Comparison of ENCODE assay signal across 16 cellular contexts in the genomic region with DNA sequence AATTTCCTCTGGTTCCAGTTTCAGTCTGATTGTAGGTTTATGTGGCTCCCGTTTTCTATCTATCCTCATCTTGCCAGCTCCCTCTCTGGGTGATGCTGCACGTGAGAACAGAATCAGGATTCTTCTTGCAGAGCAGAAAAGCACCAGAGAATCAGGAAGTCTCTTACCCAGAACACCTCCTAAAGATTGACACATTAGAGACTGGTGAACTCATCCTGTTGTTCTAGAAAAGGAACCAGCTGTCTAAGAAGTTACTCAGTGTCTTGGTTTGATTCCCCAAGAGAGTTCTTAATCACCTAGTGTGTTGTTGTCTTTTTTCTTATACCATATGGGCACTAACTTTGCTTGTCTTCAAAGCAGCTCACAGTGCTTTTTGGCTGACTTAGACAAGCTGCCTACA.
DNase-seq lines count a peak whose midpoint lies in the region; ATAC-seq and TF ChIP-seq lines count a peak whose summit lies in the region.
"Had no signal": no experiment of that assay in that cellular context is flagged by ENCODE, and none has a peak within 500 bp of the region (broad histone marks: within the 10 kb centered on the region; RNA-seq: fewer than 3 reads in every experiment).

No MANE protein-coding gene starts in this region.

- no peaks in the 10 kb centered on the region for H3K36me3 ChIP-seq in PC-9 (ENCODE audit: low read depth)
- no peaks in the 10 kb centered on the region for H3K36me3 ChIP-seq in CD4-positive, alpha-beta memory T cell (ENCODE audit: insufficient read depth, low read length)
- H3K36me3 ChIP-seq: ascending aorta, sigmoid colon had no signal

- H3K4me3 Mint-ChIP-seq in CD4-positive, alpha-beta memory T cell = no peak overlapping the region
- H3K4me3 Mint-ChIP-seq: activated T-cell treated with anti-CD3 and anti-CD28 coated beads, Interleukin-2, amount 50 U/mL, for 4 hours; nephron had no signal

- H3F3A ChIP-seq in PC-9 (ENCODE audit: insufficient read depth, low read depth) = no peaks in the 10 kb centered on the region

- H3K27ac Mint-ChIP-seq in CD4-positive, alpha-beta memory T cell = no peak overlapping the region
- H3K27ac Mint-ChIP-seq: nephron had no signal

- H3K9me3 ChIP-seq in PC-9 (ENCODE audit: insufficient read depth, low read depth) = no peaks in the 10 kb centered on the region
- no peaks in the 10 kb centered on the region for H3K9me3 ChIP-seq in CD4-positive, alpha-beta memory T cell (ENCODE audit: control insufficient read depth in 1 of 2, low read length in 2 of 2)
- H3K9me3 ChIP-seq: ascending aorta, Caco-2, sigmoid colon had no signal

- no TSS peak for BruUV-seq in PC-9 (replicated peaks; lab: Mats Ljungman, UMichigan)

- TF ChIP-seq CTCF in PC-9 (conservative IDR thresholded peaks at IDR 0.05) = no peak

- peak; percentile 74 for ATAC-seq in GM18520 (IDR thresholded peaks at IDR 0.05; ENCODE audit: unreplicated experiment)
- ATAC-seq in left lobe of liver = no peak
- ATAC-seq: activated T-cell treated with anti-CD3 and anti-CD28 coated beads, Interleukin-2, amount 50 U/mL, for 4 hours; left colon had no signal

- H3K9me3 Mint-ChIP-seq in CD4-positive, alpha-beta memory T cell = peaks cover 0 to 2% (median 0%) of the 10 kb centered on the region in 8 donors
- H3K9me3 Mint-ChIP-seq: activated T-cell treated with anti-CD3 and anti-CD28 coated beads, Interleukin-2, amount 50 U/mL, for 4 hours; nephron had no signal

- H3K27me3 ChIP-seq in PC-9 (ENCODE audit: insufficient read depth, low read depth) = peaks cover 62% of the 10 kb centered on the region
- no peaks in the 10 kb centered on the region for H3K27me3 ChIP-seq in CD4-positive, alpha-beta memory T cell (ENCODE audit: insufficient read depth, low read length)
- H3K27me3 ChIP-seq: ascending aorta, sigmoid colon had no signal

- peaks cover 7 to 10% of the 10 kb centered on the region in 2 donors for H3K27me3 Mint-ChIP-seq in CD4-positive, alpha-beta memory T cell

- H3K4me3 ChIP-seq in PC-9 = no peak overlapping the region
- no peak overlapping the region for H3K4me3 ChIP-seq in CD4-positive, alpha-beta memory T cell (ENCODE audit: low read length in 2 of 2)
- H3K4me3 ChIP-seq: ascending aorta, sigmoid colon had no signal

- no peaks in the 10 kb centered on the region for H3K4me1 Mint-ChIP-seq in CD4-positive, alpha-beta memory T cell
- H3K4me1 Mint-ChIP-seq: nephron had no signal

- POLR2A ChIA-PET in PC-9 (lab: Charles Lee; ENCODE audit: unreplicated experiment) = no interaction called here
- POLR2A ChIA-PET in CD4-positive, alpha-beta memory T cell (lab: Charles Lee; ENCODE audit: partially characterized antibody) = no interaction called here

- DNase-seq in HCEC 1CT = peak; percentile 32
- DNase-seq in NCI-H2171 (lab: John Stamatoyannopoulos, UW) = peak; percentile 5
- DNase-seq in myocyte (ENCODE audit: low read depth) = peak; percentile 49
- no peak for DNase-seq in left lobe of liver (ENCODE audit: low spot score)
- DNase-seq in PC-9 = no peak
- no peak for DNase-seq in CD4-positive, alpha-beta memory T cell
- no peak for DNase-seq in OCI-M2 (lab: John Stamatoyannopoulos, UW; ENCODE audit: unreplicated experiment)
- DNase-seq: activated T-cell treated with anti-CD3 and anti-CD28 coated beads, Interleukin-2, amount 50 U/mL, for 4 hours; Caco-2; effector CD4-positive, alpha-beta T cell; left colon; NCI-H1694; sigmoid colon had no signal

- H3K79me2 ChIP-seq in PC-9 (ENCODE audit: low read depth) = no peaks in the 10 kb centered on the region

- no peak overlapping the region for H3K4me2 ChIP-seq in PC-9

- H3K4me1 ChIP-seq in PC-9 (replicated peaks; ENCODE audit: insufficient read depth) = no peaks in the 10 kb centered on the region
- no peaks in the 10 kb centered on the region for H3K4me1 ChIP-seq in CD4-positive, alpha-beta memory T cell (ENCODE audit: insufficient read depth, low read length)
- H3K4me1 ChIP-seq: Caco-2, sigmoid colon had no signal

- H3K9me2 ChIP-seq in PC-9 (ENCODE audit: insufficient read depth) = no peaks in the 10 kb centered on the region

- H3K27ac ChIP-seq in PC-9 = no peak overlapping the region
- no peak overlapping the region for H3K27ac ChIP-seq in CD4-positive, alpha-beta memory T cell (ENCODE audit: low read depth, low read length)
- H3K27ac ChIP-seq: ascending aorta, sigmoid colon had no signal

- intact Hi-C loops in PC-9 (cut with micrococcal nuclease; ENCODE audit: unreplicated experiment) = no loop called here
- intact Hi-C loops in CD4-positive, alpha-beta memory T cell (cut with micrococcal nuclease) = no loop called here

- CTCF ChIA-PET in PC-9 (lab: Charles Lee) = no interaction called here
- CTCF ChIA-PET in CD4-positive, alpha-beta memory T cell (lab: Charles Lee; ENCODE audit: partially characterized antibody) = no interaction called here

- no peak overlapping the region for H2AFZ ChIP-seq in PC-9

- no peaks in the 10 kb centered on the region for H3K36me3 Mint-ChIP-seq in CD4-positive, alpha-beta memory T cell

- no peaks in the 10 kb centered on the region for H4K20me1 ChIP-seq in PC-9 (ENCODE audit: insufficient read depth)

Comparison
In these comparisons a context has a peak if more than half of its experiments do, and no peak if none do; other contexts are left out.
1. DNase-seq: peak in HCEC 1CT (single experiment), NCI-H2171 (single experiment) and myocyte (single experiment); none in left lobe of liver (single experiment), PC-9 (0 of 2), CD4-positive, alpha-beta memory T cell (0 of 5) and OCI-M2 (single experiment).